In genomic region chr12:42119085-42119633, GRCh38 we compare ENCODE assay signal across 16 cellular contexts. TPM values are rescaled to one million over a fixed set of nuclear protein-coding genes. Genes with fewer than 3 reads are reported as not detected.
DNase-seq lines count a peak whose midpoint lies in the region; ATAC-seq and TF ChIP-seq lines count a peak whose summit lies in the region.
"Had no signal": no experiment of that assay in that cellular context is flagged by ENCODE, and none has a peak within 500 bp of the region (broad histone marks: within the 10 kb centered on the region; RNA-seq: fewer than 3 reads in every experiment).

No MANE protein-coding gene starts in this region.

- H3K27ac Mint-ChIP-seq in activated CD4-positive, alpha-beta T cell treated with anti-CD3 and anti-CD28 coated beads for 36 hours = peak overlapping the region; percentile 61
- H3K27ac Mint-ChIP-seq: activated CD4-positive, alpha-beta T cell treated with anti-CD3 and anti-CD28 coated beads, Interleukin-2, amount 10 ng/mL, durations not matched to agents 7 days and 5 days; endodermal cell had no signal

- intact Hi-C loops in activated CD4-positive, alpha-beta T cell treated with anti-CD3 and anti-CD28 coated beads for 36 hours (cut with DNase I, micrococcal nuclease) = no loop called here

- no peak for TF ChIP-seq POLR2A in erythroblast (IDR thresholded peaks at IDR 0.05; ENCODE audit: low read length)

- no peak overlapping the region for H3K4me3 Mint-ChIP-seq in activated CD4-positive, alpha-beta T cell treated with anti-CD3 and anti-CD28 coated beads for 36 hours
- H3K4me3 Mint-ChIP-seq: activated CD4-positive, alpha-beta T cell treated with anti-CD3 and anti-CD28 coated beads, Interleukin-2, amount 10 ng/mL, durations not matched to agents 7 days and 5 days; endodermal cell had no signal

- peaks cover 2% of the 10 kb centered on the region for H3K9me3 Mint-ChIP-seq in activated CD4-positive, alpha-beta T cell treated with anti-CD3 and anti-CD28 coated beads for 36 hours (ENCODE audit: low read depth)

- ATAC-seq in activated CD4-positive, alpha-beta T cell treated with anti-CD3 and anti-CD28 coated beads for 36 hours = peak; percentile 75

- POLR2A ChIA-PET in activated CD4-positive, alpha-beta T cell treated with anti-CD3 and anti-CD28 coated beads for 36 hours (lab: Charles Lee) = no interaction called here

- H3K4me3 ChIP-seq in skeletal muscle cell (ENCODE audit: low read depth, low read length) = no peak overlapping the region
- H3K4me3 ChIP-seq: SK-N-MC had no signal

- CTCF ChIA-PET in activated CD4-positive, alpha-beta T cell treated with anti-CD3 and anti-CD28 coated beads for 36 hours (lab: Charles Lee) = interaction anchor here (0.9 kb wide), 1 partner anchor 213 kb away, joined by 3 read pairs; no protein-coding TSS in a partner anchor

- no peaks in the 10 kb centered on the region for H3K27me3 Mint-ChIP-seq in activated CD4-positive, alpha-beta T cell treated with anti-CD3 and anti-CD28 coated beads for 36 hours
- H3K27me3 Mint-ChIP-seq: activated CD4-positive, alpha-beta T cell treated with anti-CD3 and anti-CD28 coated beads, Interleukin-2, amount 10 ng/mL, durations not matched to agents 7 days and 5 days had no signal

- peaks cover 29% of the 10 kb centered on the region for H3K36me3 Mint-ChIP-seq in activated CD4-positive, alpha-beta T cell treated with anti-CD3 and anti-CD28 coated beads for 36 hours (ENCODE audit: low read depth)

- peaks cover 20% of the 10 kb centered on the region for H3K4me1 Mint-ChIP-seq in activated CD4-positive, alpha-beta T cell treated with anti-CD3 and anti-CD28 coated beads for 36 hours
- H3K4me1 Mint-ChIP-seq: endodermal cell had no signal

- DNase-seq in activated CD4-positive, alpha-beta T cell treated with anti-CD3 and anti-CD28 coated beads for 36 hours = peak; percentile 24
- DNase-seq in activated CD4-positive, alpha-beta T cell treated with anti-CD3 and anti-CD28 coated beads, Interleukin-2, amount 50 U/mL, for 48 hours = no peak
- DNase-seq in MV-4-11 (lab: John Stamatoyannopoulos, UW) (peak; percentile 60), dermis blood vessel endothelial cell (peak; percentile 39), skeletal muscle cell (ENCODE audit: low read depth) (peak; percentile 70), HUDEP-2 (lab: John Stamatoyannopoulos, UW; ENCODE audit: unreplicated experiment in 76 of 76) (no peak), epidermal melanocyte (ENCODE audit: insufficient read length, low spot score) (no peak), erythroblast (lab: John Stamatoyannopoulos, UW) (no peak)
- DNase-seq: activated CD4-positive, alpha-beta T cell treated with anti-CD3 and anti-CD28 coated beads, Interleukin-2, amount 10 ng/mL, durations not matched to agents 7 days and 5 days; amniotic stem cell; endodermal cell; H7; NCI-H1105; NCI-H526 treated with DMSO at 0.1 percent for 48 hours; stimulated activated CD8-positive, alpha-beta memory T cell treated with anti-CD3 and anti-CD28 coated beads, Interleukin-4, amount 100 ng/mL, for 48 hours had no signal

RNA-seq across cellular contexts. Expression of gene GXYLT1, which starts 25.5 kb away (rescaled TPM):
- 1 to 10 TPM; 6.1 to 6.7 TPM for total RNA-seq in activated CD4-positive, alpha-beta T cell treated with anti-CD3 and anti-CD28 coated beads for 36 hours
- total RNA-seq in dermis blood vessel endothelial cell = 25.2 and 44.2 TPM in 2 replicates

Comparison
In these comparisons a context has a peak if more than half of its experiments do, and no peak if none do; other contexts are left out.
1. DNase-seq: peak in activated CD4-positive, alpha-beta T cell treated with anti-CD3 and anti-CD28 coated beads for 36 hours (single experiment), MV-4-11 (single experiment), dermis blood vessel endothelial cell (single experiment) and skeletal muscle cell (single experiment); none in activated CD4-positive, alpha-beta T cell treated with anti-CD3 and anti-CD28 coated beads, Interleukin-2, amount 50 U/mL, for 48 hours (0 of 2), HUDEP-2 (0 of 76), epidermal melanocyte (single experiment) and erythroblast (0 of 2).